13 cellular contexts compared by ENCODE assay signal in the genomic region with DNA sequence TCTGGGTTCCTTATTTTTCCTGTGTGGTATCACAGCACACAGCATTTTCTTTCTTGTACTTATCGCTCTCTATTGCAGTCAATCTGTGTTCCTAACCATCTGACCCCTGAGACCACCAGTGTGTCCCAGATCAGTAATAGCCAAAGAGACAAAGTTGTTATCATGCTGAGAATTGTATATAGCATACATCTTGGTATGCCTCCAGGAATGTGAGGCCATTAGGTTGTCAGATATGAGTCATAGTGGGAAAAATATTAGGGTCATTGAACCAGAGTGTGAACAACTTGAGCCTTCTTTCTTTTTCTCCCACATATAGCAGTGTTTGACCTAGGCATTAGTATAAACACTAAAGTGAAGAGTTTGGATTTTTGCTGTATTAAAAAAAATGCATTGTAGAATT.
DNase-seq lines count a peak whose midpoint lies in the region; ATAC-seq, FAIRE-seq and TF ChIP-seq lines count a peak whose summit lies in the region.
"Had no signal": no experiment of that assay in that cellular context is flagged by ENCODE, and none has a peak within 500 bp of the region (broad histone marks: within the 10 kb centered on the region; RNA-seq: fewer than 3 reads in every experiment).

No MANE protein-coding gene starts in this region.

- H3K18ac ChIP-seq in neuronal stem cell (ENCODE audit: low read length), result no peak overlapping the region

- CTCF ChIA-PET in Panc1 (lab: Charles Lee), result no interaction called here

- TF ChIP-seq POLR2A in GM12891 (IDR thresholded peaks at IDR 0.05; ENCODE audit: low read depth, low read length), result no peak

- peaks cover 9% of the 10 kb centered on the region for H3K79me2 ChIP-seq in osteoblast (ENCODE audit: insufficient read depth, low read length)

- no peaks in the 10 kb centered on the region for H3K27me3 ChIP-seq in Panc1 (ENCODE audit: control insufficient read depth, insufficient read depth, low read length)
- no peaks in the 10 kb centered on the region for H3K27me3 ChIP-seq in osteoblast (ENCODE audit: insufficient read depth, low read length)
- no peaks in the 10 kb centered on the region for H3K27me3 ChIP-seq in neuronal stem cell (ENCODE audit: control insufficient read depth in 3 of 3, insufficient read depth in 3 of 3, low read depth in 1 of 3, low read length in 3 of 3)
- H3K27me3 ChIP-seq: stomach had no signal

- H2AK5ac ChIP-seq in neuronal stem cell (ENCODE audit: low read depth, low read length), result no peak overlapping the region

- WGBS in neuronal stem cell (ENCODE audit: extremely low coverage in 2 of 2, insufficient read length in 2 of 2, insufficient replicate concordance in 1 of 2), 2 donors, result no CpG with 5 or more reads among the region's 1 CpG

- no peak overlapping the region for H2BK15ac ChIP-seq in neuronal stem cell (ENCODE audit: low read length)

- no peaks in the 10 kb centered on the region for H3K36me3 ChIP-seq in Panc1 (ENCODE audit: control insufficient read depth, insufficient read depth, low read length)
- H3K36me3 ChIP-seq in osteoblast (ENCODE audit: insufficient read depth, low read length), result no peaks in the 10 kb centered on the region
- no peaks in the 10 kb centered on the region for H3K36me3 ChIP-seq in neuronal stem cell (replicated peaks in 1 of 2; ENCODE audit: control insufficient read depth in 2 of 2, insufficient read depth in 2 of 2, low read length in 2 of 2)
- H3K36me3 ChIP-seq: stomach had no signal

- peaks cover 2% of the 10 kb centered on the region for H3K79me1 ChIP-seq in neuronal stem cell (ENCODE audit: low read depth, low read length)

- H3K9me3 ChIP-seq in Panc1 (ENCODE audit: control insufficient read depth, insufficient read depth, low read depth, low read length) (no peaks in the 10 kb centered on the region), osteoblast (ENCODE audit: low read depth, low read length) (no peaks in the 10 kb centered on the region), neuronal stem cell (replicated peaks in 1 of 2; ENCODE audit: control insufficient read depth in 2 of 2, insufficient read depth in 1 of 2, low read depth in 1 of 2, low read length in 2 of 2) (no peaks in the 10 kb centered on the region)
- H3K9me3 ChIP-seq: stomach had no signal

- no peak for DNase-seq in GM12891 (ENCODE audit: insufficient read length, low spot score)
- DNase-seq in Panc1 (ENCODE audit: low read depth, low spot score), result no peak
- DNase-seq in epithelial cell of esophagus (ENCODE audit: low read depth), result peak; percentile 54
- DNase-seq in osteoblast (ENCODE audit: insufficient read length, low spot score, missing footprints), result no peak
- DNase-seq in neuronal stem cell (ENCODE audit: low spot score), result no peak
- no peak for DNase-seq in NOMO-1 treated with DMSO at 0.1 percent for 48 hours (lab: John Stamatoyannopoulos, UW; ENCODE audit: unreplicated experiment)
- no peak for DNase-seq in T-helper 2 cell
- DNase-seq: activated CD8-positive, alpha-beta T cell treated with anti-CD3 and anti-CD28 coated beads, Interleukin-2, amount 10 ng/mL, durations not matched to agents 7 days and 5 days; MV-4-11; NCI-H526 treated with DMSO at 0.1 percent for 48 hours; stimulated activated CD4-positive, alpha-beta T cell treated with anti-CD3 and anti-CD28 coated beads, Interleukin-2, amount 100 ng/mL, for 48 hours; stomach had no signal

- H3K23ac ChIP-seq in neuronal stem cell (ENCODE audit: low read depth, low read length, poor library complexity), result no peak overlapping the region

- in situ Hi-C loops in Panc1 (cut with HindIII; ENCODE audit: low pct_unique_long_range_greater_than_20kb, low sequenced_read_pairs), result no loop called here

- peaks cover 24% of the 10 kb centered on the region; the same call in 1 of the 2 replicates for H3K4me1 ChIP-seq in Panc1 (ENCODE audit: control insufficient read depth, insufficient read depth, low read length)
- H3K4me1 ChIP-seq in osteoblast (ENCODE audit: insufficient read depth, low read length), result peaks cover 48% of the 10 kb centered on the region
- peaks cover 0 to 6% of the 10 kb centered on the region in 2 donors for H3K4me1 ChIP-seq in neuronal stem cell (ENCODE audit: control insufficient read depth in 2 of 2, insufficient read depth in 1 of 2, low read depth in 1 of 2, low read length in 2 of 2)

- peak; percentile 75 for ATAC-seq in Panc1
- no peak for ATAC-seq in HG03045 (IDR thresholded peaks at IDR 0.05; ENCODE audit: unreplicated experiment)
- ATAC-seq: activated CD8-positive, alpha-beta T cell treated with anti-CD3 and anti-CD28 coated beads, Interleukin-2, amount 10 ng/mL, durations not matched to agents 7 days and 5 days had no signal

- TF ChIP-seq CTCF in Panc1 (IDR thresholded peaks at IDR 0.05) (no peak), epithelial cell of esophagus (IDR thresholded peaks at IDR 0.05; ENCODE audit: insufficient read depth, low read depth, low read length, missing control alignments) (no peak), osteoblast (IDR thresholded peaks at IDR 0.05; ENCODE audit: extremely low read depth, low read depth, low read length) (no peak)

- H4K8ac ChIP-seq in neuronal stem cell (ENCODE audit: low read depth, low read length), result no peak overlapping the region

- no TSS peak for BruUV-seq in Panc1 (replicated peaks; lab: Mats Ljungman, UMichigan)

- H3K27ac ChIP-seq in Panc1 (ENCODE audit: low read length), result peak overlapping the region; percentile 62
- peak overlapping the region; percentile 6 for H3K27ac ChIP-seq in osteoblast (ENCODE audit: low read depth, low read length)
- H3K27ac ChIP-seq in neuronal stem cell (replicated peaks; ENCODE audit: low read length), result no peak overlapping the region
- H3K27ac ChIP-seq: stomach had no signal

- H3K4me2 ChIP-seq in osteoblast (ENCODE audit: insufficient read depth, low read length), result peak overlapping the region; percentile 47
- H3K4me2 ChIP-seq in neuronal stem cell (ENCODE audit: insufficient read depth, low read length, poor library complexity, severe bottlenecking), result no peak overlapping the region

- no peak overlapping the region for H2BK12ac ChIP-seq in neuronal stem cell (ENCODE audit: low read length)

- H2BK5ac ChIP-seq in neuronal stem cell (ENCODE audit: low read length), result no peak overlapping the region

- H3K4ac ChIP-seq in neuronal stem cell (ENCODE audit: low read length), result no peak overlapping the region

- no peak overlapping the region for H3K14ac ChIP-seq in neuronal stem cell (ENCODE audit: low read length)

- H3K4me3 ChIP-seq in Panc1 (ENCODE audit: low read depth in 2 of 2, low read length in 2 of 2), result no peak overlapping the region
- no peak overlapping the region for H3K4me3 ChIP-seq in epithelial cell of esophagus (ENCODE audit: low read length)
- H3K4me3 ChIP-seq in osteoblast (ENCODE audit: insufficient read depth, low read length), result no peak overlapping the region
- no peak overlapping the region for H3K4me3 ChIP-seq in neuronal stem cell (ENCODE audit: low read length in 2 of 2)
- H3K4me3 ChIP-seq: stomach had no signal

- no peaks in the 10 kb centered on the region for H4K20me1 ChIP-seq in osteoblast (ENCODE audit: insufficient read depth, low read length)

- no peak overlapping the region for H4K91ac ChIP-seq in neuronal stem cell (ENCODE audit: low read depth, low read length, poor library complexity)

- POLR2A ChIA-PET in Panc1 (lab: Charles Lee), result no interaction called here

- no peak overlapping the region for H2BK120ac ChIP-seq in neuronal stem cell (ENCODE audit: low read depth, low read length)

- H2AFZ ChIP-seq in osteoblast (ENCODE audit: low read length), result no peak overlapping the region
- no peak overlapping the region for H2AFZ ChIP-seq in neuronal stem cell (ENCODE audit: low read length)

- intact Hi-C loops in Panc1 (cut with micrococcal nuclease; ENCODE audit: unreplicated experiment), result loop anchor here (10.0 kb wide), 1 partner anchor 274 kb away; no protein-coding TSS in a partner anchor

- no peak overlapping the region for H3K9ac ChIP-seq in neuronal stem cell (ENCODE audit: low read depth, low read length, poor library complexity)

- FAIRE-seq in GM12891 (lab: Jason Lieb, UNC), result peak; percentile 45

TF ChIP-seq in GM12891, 5 proteins besides CTCF, POLR2A, EP300 and RAD21:
- TF ChIP-seq POU2F2 (IDR thresholded peaks at IDR 0.05; ENCODE audit: low read depth, low read length) (no peak), SPI1 (IDR thresholded peaks at IDR 0.05; ENCODE audit: low read depth, low read length) (no peak), PAX5 (IDR thresholded peaks at IDR 0.05; ENCODE audit: insufficient read depth, low read length, severe bottlenecking) (no peak), TAF1 (IDR thresholded peaks at IDR 0.05; ENCODE audit: low read depth, low read length) (no peak), POLR2AphosphoS5 (IDR thresholded peaks at IDR 0.05; ENCODE audit: low read depth, low read length) (no peak)
